ENCODE assay signal across 17 cellular contexts in the genomic region with DNA sequence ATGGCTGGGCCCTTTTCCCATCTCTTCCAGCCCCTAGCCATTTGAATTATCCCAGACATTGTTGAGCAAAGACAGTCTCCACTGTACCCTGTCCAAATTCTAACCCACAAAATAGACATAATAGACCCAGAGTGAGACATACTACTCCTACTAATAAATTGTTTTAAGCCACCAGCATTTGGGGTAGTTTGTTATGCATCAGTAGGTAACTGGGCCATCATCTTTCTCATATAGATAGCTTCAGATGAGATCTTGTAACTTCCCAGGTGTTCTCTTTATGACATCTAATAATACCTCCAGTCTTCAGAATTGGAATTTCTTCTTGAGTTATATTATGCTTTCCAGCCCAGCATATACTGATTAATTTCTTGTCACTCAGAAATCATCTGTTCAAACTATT.
DNase-seq lines count a peak whose midpoint lies in the region; ATAC-seq, FAIRE-seq and TF ChIP-seq lines count a peak whose summit lies in the region.
"Had no signal": no experiment of that assay in that cellular context is flagged by ENCODE, and none has a peak within 500 bp of the region (broad histone marks: within the 10 kb centered on the region; RNA-seq: fewer than 3 reads in every experiment).

No MANE protein-coding gene starts in this region.

- H3K27me3 ChIP-seq in Karpas-422 (ENCODE audit: low read length) (no peaks in the 10 kb centered on the region), GM12878 (replicated peaks in 1 of 2; ENCODE audit: control insufficient read depth in 2 of 2, insufficient read depth in 2 of 2, low read length in 1 of 2) (no peaks in the 10 kb centered on the region), BE2C (no peaks in the 10 kb centered on the region)

- CTCF ChIA-PET in GM12878 (lab: Yijun Ruan, JAX): no interaction called here

- SMC1A ChIA-PET in GM12878 (lab: Charles Lee; ENCODE audit: uncharacterized antibody, unreplicated experiment): no interaction called here

- H4K20me1 ChIP-seq in Karpas-422 (ENCODE audit: insufficient read depth, low read depth, low read length) (no peaks in the 10 kb centered on the region), GM12878 (ENCODE audit: control insufficient read depth, insufficient read depth) (no peaks in the 10 kb centered on the region)

- H3K4me2 ChIP-seq in Karpas-422 (ENCODE audit: low read depth, low read length, poor library complexity, severe bottlenecking) (no peak overlapping the region), GM12878 (ENCODE audit: control insufficient read depth, insufficient read depth) (peak overlapping the region; percentile 18)
- H3K4me2 ChIP-seq: GM23338 had no signal

- H3K27ac ChIP-seq in Karpas-422 (ENCODE audit: low read length) (peak overlapping the region; percentile 97), GM12878 (ENCODE audit: control insufficient read depth, insufficient read depth) (no peak overlapping the region)

- RAD21 ChIA-PET in GM12878 (lab: Charles Lee; ENCODE audit: unreplicated experiment): no interaction called here

- H2AFZ ChIP-seq in Karpas-422 (ENCODE audit: low read length): no peak overlapping the region
- H2AFZ ChIP-seq in GM12878 (ENCODE audit: control insufficient read depth, low read depth, low read length): no peak overlapping the region
- H2AFZ ChIP-seq: GM23338 had no signal

- peak; percentile 23 for ATAC-seq in GM12878
- ATAC-seq: GM23338 had no signal

- no peak for TF ChIP-seq EP300 in GM12878 (IDR thresholded peaks at IDR 0.05; ENCODE audit: borderline replicate concordance in 1 of 2, control insufficient read depth in 1 of 2, low read depth in 2 of 2, low read length in 2 of 2)

- no peak for TF ChIP-seq RAD21 in GM12878 (IDR thresholded peaks at IDR 0.05; ENCODE audit: insufficient read depth, low read depth, low read length)

- H3K9ac ChIP-seq in Karpas-422 (ENCODE audit: low read length) (no peak overlapping the region), GM12878 (ENCODE audit: control insufficient read depth, insufficient read depth, low read length) (no peak overlapping the region)

- H3K36me3 ChIP-seq in Karpas-422 (ENCODE audit: insufficient read depth, low read length) (no peaks in the 10 kb centered on the region), GM12878 (ENCODE audit: control insufficient read depth in 2 of 2, insufficient read depth in 2 of 2, low read length in 1 of 2) (no peaks in the 10 kb centered on the region), BE2C (no peaks in the 10 kb centered on the region)

- no peak overlapping the region for H3K4me3 ChIP-seq in GM12865 (ENCODE audit: low read depth, low read length)
- no peak overlapping the region for H3K4me3 ChIP-seq in Karpas-422 (ENCODE audit: low read length)
- H3K4me3 ChIP-seq in GM12878: no peak overlapping the region
- H3K4me3 ChIP-seq in BE2C (ENCODE audit: low read depth, low read length): no peak overlapping the region
- H3K4me3 ChIP-seq: GM23338 had no signal

- BruUV-seq in GM12878 (replicated peaks; lab: Mats Ljungman, UMichigan): no TSS peak

- H3K9me3 ChIP-seq in Karpas-422 (ENCODE audit: low read length) (no peaks in the 10 kb centered on the region), GM12878 (replicated peaks; ENCODE audit: control insufficient read depth, insufficient read depth, low read length) (no peaks in the 10 kb centered on the region; the same call in 2 of the 3 replicates), BE2C (no peaks in the 10 kb centered on the region)

- POLR2A ChIA-PET in GM12878 (lab: Charles Lee): no interaction called here

- no peaks in the 10 kb centered on the region for H3K9me2 ChIP-seq in Karpas-422 (replicated peaks; ENCODE audit: insufficient read depth, low read length)

- H3K79me2 ChIP-seq in Karpas-422 (ENCODE audit: low read length): no peaks in the 10 kb centered on the region
- no peaks in the 10 kb centered on the region for H3K79me2 ChIP-seq in GM12878 (ENCODE audit: control insufficient read depth, insufficient read depth, low read length)

- H3K4me1 ChIP-seq in Karpas-422 (ENCODE audit: low read length): peaks cover 34% of the 10 kb centered on the region
- H3K4me1 ChIP-seq in GM12878 (ENCODE audit: control insufficient read depth, insufficient read depth, low read length): peaks cover 13% of the 10 kb centered on the region
- H3K4me1 ChIP-seq in BE2C: no peaks in the 10 kb centered on the region

- intact Hi-C loops in GM12878 (cut with micrococcal nuclease; ENCODE audit: unreplicated experiment): no loop called here

- DNase-seq in GM12865 (ENCODE audit: low read depth) (peak; percentile 51), Karpas-422 (no peak), GM12878 (ENCODE audit: low read depth, low spot score) (peak; percentile 26), midbrain (lab: John Stamatoyannopoulos, UW) (no peak), BE2C (no peak)
- no peak for DNase-seq in central memory CD4-positive, alpha-beta T cell
- DNase-seq: C1 segment of cervical spinal cord; Calu3; CD4-positive, alpha-beta memory T cell; COR-L47; DMS53; DMS79 treated with DMSO at 0.1 percent for 48 hours; GF-D8; H9; HFFc6 had no signal

- no peak for FAIRE-seq in GM12878 (lab: Jason Lieb, UNC)
- FAIRE-seq: GM19239 had no signal

- in situ Hi-C loops in GM12878 (cut with MboI): no loop called here

- TF ChIP-seq CTCF in GM12865 (IDR thresholded peaks at IDR 0.05; ENCODE audit: insufficient read depth, low read depth, low read length, missing control alignments): no peak
- TF ChIP-seq CTCF in GM12878 (IDR thresholded peaks at IDR 0.05 in 2 of 3, conservative IDR thresholded peaks at IDR 0.05 in 1 of 3; ENCODE audit: control insufficient read depth in 2 of 3, extremely low read depth in 1 of 3, insufficient read depth in 1 of 3, low read depth in 3 of 3, low read length in 3 of 3): no peak
- TF ChIP-seq CTCF in BE2C (IDR thresholded peaks at IDR 0.05; ENCODE audit: low read depth, low read length): no peak

- TF ChIP-seq POLR2A in GM12878 (IDR thresholded peaks at IDR 0.05; ENCODE audit: low read depth, low read length): no peak

TF ChIP-seq in GM12878, 131 proteins besides CTCF, POLR2A, EP300 and RAD21 (continues in another document):
- TF ChIP-seq TCF7 (IDR thresholded peaks at IDR 0.05; ENCODE audit: borderline replicate concordance) (0 out of 2 replicates have a peak, but pooled peaks have one; percentile 29), SUPT20H (IDR thresholded peaks at IDR 0.05; ENCODE audit: borderline replicate concordance, control insufficient read depth, low read depth, low read length) (no peak), CREM (IDR thresholded peaks at IDR 0.05; ENCODE audit: low read depth) (0 out of 2 replicates have a peak, but pooled peaks have one; percentile 32), SIN3A (IDR thresholded peaks at IDR 0.05; ENCODE audit: low read depth, low read length) (no peak), PAX5 (IDR thresholded peaks at IDR 0.05; ENCODE audit: borderline replicate concordance, low read depth, low read length) (peak; percentile 51; the same call in 1 of the 2 replicates), BCLAF1 (IDR thresholded peaks at IDR 0.05) (no peak), JUNB (IDR thresholded peaks at IDR 0.05) (peak; percentile 77), ATF2 (IDR thresholded peaks at IDR 0.05; ENCODE audit: low read length) (no peak), RUNX3 (IDR thresholded peaks at IDR 0.05; ENCODE audit: low read length) (peak; percentile 67), HDGF (IDR thresholded peaks at IDR 0.05) (no peak), IRF4 (IDR thresholded peaks at IDR 0.05; ENCODE audit: low read depth, low read length) (no peak), GABPA (IDR thresholded peaks at IDR 0.05; ENCODE audit: low read depth) (no peak), CEBPB (IDR thresholded peaks at IDR 0.05; ENCODE audit: borderline replicate concordance in 1 of 2, low read depth in 2 of 2, low read length in 2 of 2) (no peak)
- TF ChIP-seq, protein P1, sequence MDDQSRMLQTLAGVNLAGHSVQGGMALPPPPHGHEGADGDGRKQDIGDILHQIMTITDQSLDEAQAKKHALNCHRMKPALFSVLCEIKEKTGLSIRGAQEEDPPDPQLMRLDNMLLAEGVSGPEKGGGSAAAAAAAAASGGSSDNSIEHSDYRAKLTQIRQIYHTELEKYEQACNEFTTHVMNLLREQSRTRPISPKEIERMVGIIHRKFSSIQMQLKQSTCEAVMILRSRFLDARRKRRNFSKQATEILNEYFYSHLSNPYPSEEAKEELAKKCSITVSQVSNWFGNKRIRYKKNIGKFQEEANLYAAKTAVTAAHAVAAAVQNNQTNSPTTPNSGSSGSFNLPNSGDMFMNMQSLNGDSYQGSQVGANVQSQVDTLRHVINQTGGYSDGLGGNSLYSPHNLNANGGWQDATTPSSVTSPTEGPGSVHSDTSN (IDR thresholded peaks at IDR 0.05; ENCODE audit: insufficient replicate concordance, low read depth, low read length): no peak

Comparison
In these comparisons a context has a peak if more than half of its experiments do, and no peak if none do; other contexts are left out.
1. DNase-seq: peak in GM12865 (single experiment) and GM12878 (single experiment); none in Karpas-422 (single experiment), midbrain (single experiment), BE2C (single experiment) and central memory CD4-positive, alpha-beta T cell (single experiment).